ENCODE assay signal across 8 cellular contexts in the genomic region with DNA sequence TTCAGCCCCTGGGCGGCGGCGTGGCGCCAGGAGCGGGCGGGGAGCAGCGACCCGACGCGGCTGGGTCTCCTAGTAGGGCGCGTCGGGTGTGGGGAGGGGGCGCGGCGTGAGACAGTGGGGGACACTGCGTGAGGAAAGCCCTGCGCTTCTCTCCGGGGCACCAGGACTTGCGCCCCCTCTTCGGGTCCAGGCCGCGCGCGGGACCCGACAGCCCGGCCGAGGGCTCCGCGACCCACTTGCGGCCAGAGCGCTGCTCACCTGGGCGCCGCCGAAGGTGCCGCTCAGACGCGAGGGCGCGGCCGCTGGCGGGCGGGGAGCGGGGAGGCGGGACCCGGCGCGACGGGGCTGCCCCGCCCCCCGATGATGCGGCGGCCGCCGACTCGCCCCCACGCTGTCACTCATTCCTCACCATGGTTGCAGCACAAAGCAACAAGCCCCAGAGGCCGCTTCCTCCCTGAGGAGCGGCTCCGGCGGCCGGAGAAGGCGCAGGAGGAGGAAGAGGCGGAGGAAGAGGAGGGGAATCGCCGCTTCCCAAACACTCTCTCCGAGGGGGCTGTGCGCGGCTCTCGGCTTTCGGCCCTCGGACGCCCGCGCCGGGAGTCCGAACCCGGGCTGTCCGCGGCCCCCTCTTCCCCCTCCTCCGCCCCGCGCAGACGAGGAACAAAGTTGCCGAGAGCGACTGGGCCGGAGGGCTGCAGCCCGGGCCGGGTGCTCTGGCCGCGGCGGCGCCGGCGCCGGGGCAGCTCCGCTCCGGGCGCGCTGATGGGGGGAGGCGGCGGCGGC. TPM values are rescaled to one million over a fixed set of nuclear protein-coding genes. Genes with fewer than 3 reads are reported as not detected.
DNase-seq lines count a peak whose midpoint lies in the region; ATAC-seq and TF ChIP-seq lines count a peak whose summit lies in the region.

Gene RAPGEF2, plus strand, starts transcription at position 457 of the 783 bp plus-strand sequence. CDS start 1,084 bp downstream, outside the sequence.

- peaks cover 0 to 5% of the 10 kb centered on the region in 2 donors for H3K27me3 ChIP-seq in left lung

- peak; percentile 80 for ATAC-seq in GM19351 (IDR thresholded peaks at IDR 0.05; ENCODE audit: unreplicated experiment)
- peak; percentile 80 for ATAC-seq in HG03520 (IDR thresholded peaks at IDR 0.05; ENCODE audit: unreplicated experiment)
- ATAC-seq in left lung, result peak; percentile 93

- DNase-seq in C1 segment of cervical spinal cord (lab: John Stamatoyannopoulos, UW) (peak; percentile 12 to 91 (median 84)), NCI-H526 treated with DMSO at 0.1 percent for 48 hours (lab: John Stamatoyannopoulos, UW) (peak; percentile 92), cortex of kidney (lab: John Stamatoyannopoulos, UW) (peak; percentile 74), left lung (peak; percentile 96 to 97)
- DNase-seq in activated CD4-positive, alpha-beta T cell treated with anti-CD3 and anti-CD28 coated beads, Interleukin-2, amount 50 U/mL, for 1 hour, result peak; percentile 83
- peak; percentile 81 for DNase-seq in stimulated activated CD4-positive, alpha-beta T cell treated with anti-CD3 and anti-CD28 coated beads, Interleukin-2, amount 100 ng/mL, for 4 hours (ENCODE audit: low read depth)

- H3K4me1 ChIP-seq in left lung, result peaks cover 11 to 37% of the 10 kb centered on the region in 2 donors

- intact Hi-C loops in left lung (cut with DNase I), result no loop called here

- no peaks in the 10 kb centered on the region for H3K36me3 ChIP-seq in left lung

- peak within 1 kb of the TSS; percentile 66 to 81 for H3K4me3 ChIP-seq in left lung

- TF ChIP-seq CTCF in left lung (IDR thresholded peaks at IDR 0.05), result no peak

- H3K9me3 ChIP-seq in left lung, result no peaks in the 10 kb centered on the region

- peak within 1 kb of the TSS; percentile 95 to 98 for H3K27ac ChIP-seq in left lung

RNA-seq across cellular contexts. Expression of gene RAPGEF2, which starts in this region (rescaled TPM):
- total RNA-seq in left lung, result 10 to 100 TPM; 51.3 to 52.0 TPM

Comparison
In these comparisons a context has a peak if more than half of its experiments do, and no peak if none do; other contexts are left out.
1. Peak in every context shown above with its lines: DNase-seq, ATAC-seq, H3K4me3 ChIP-seq and H3K27ac ChIP-seq.